8 cellular contexts compared by ENCODE assay signal in the genomic region with DNA sequence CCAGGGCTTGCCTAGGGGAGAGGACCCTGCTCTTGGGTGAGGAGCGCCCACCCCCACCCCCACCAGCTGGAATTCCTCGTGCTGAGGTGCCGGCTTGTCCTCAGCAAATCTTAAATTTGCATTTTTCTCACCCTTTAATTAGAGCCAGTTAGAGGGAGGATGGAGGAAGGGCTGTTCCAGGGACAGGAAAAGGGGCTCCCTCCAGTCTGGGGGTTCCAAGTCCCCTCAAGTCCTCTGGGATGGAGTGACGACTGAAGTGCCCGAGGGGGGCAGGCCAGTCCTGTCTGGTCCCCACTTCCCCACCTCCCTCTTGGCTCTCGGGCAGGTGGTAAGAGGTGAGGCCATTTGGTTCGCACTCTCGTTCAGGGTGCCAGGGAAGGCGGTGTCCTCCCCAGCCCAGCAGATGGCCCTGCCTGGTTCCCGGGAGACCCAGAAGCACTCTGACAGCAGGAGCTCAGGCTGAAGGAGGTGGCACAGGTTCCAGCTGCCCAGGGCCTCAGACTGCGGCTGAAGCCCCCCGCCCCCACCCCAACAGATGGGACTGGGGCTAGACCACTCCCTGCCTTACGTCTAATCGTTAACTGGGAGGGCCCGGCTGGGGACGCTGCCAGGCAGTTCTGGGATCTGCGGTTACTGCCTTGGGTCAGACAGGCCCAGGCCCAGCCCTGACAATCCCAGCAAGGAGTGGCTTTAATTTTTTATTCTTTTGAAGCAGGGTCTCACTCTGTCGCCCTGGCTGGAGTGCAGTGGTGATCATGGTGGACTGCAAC. TPM values are rescaled to one million over a fixed set of nuclear protein-coding genes. Genes with fewer than 3 reads are reported as not detected.
DNase-seq lines count a peak whose midpoint lies in the region; ATAC-seq and TF ChIP-seq lines count a peak whose summit lies in the region.

No MANE protein-coding gene starts in this region.

- peaks cover 4% of the 10 kb centered on the region; the same call in 1 of the 2 replicates for H3K27me3 ChIP-seq in OCI-LY3 (ENCODE audit: low read depth, low read length)

- peak overlapping the region; percentile 99 for H3K4me2 ChIP-seq in OCI-LY3 (ENCODE audit: low read length)

- H3K9ac ChIP-seq in OCI-LY3 (ENCODE audit: low read length) = peak overlapping the region; percentile 61; the same call in 1 of the 2 replicates

- ATAC-seq in GM18873 (IDR thresholded peaks at IDR 0.05; ENCODE audit: low FRiP score, unreplicated experiment) (no peak), left cardiac atrium (no peak)

- H3K79me2 ChIP-seq in OCI-LY3 (ENCODE audit: low read length) = peaks cover 40% of the 10 kb centered on the region

- TF ChIP-seq CTCF in OCI-LY3 (IDR thresholded peaks at IDR 0.05; ENCODE audit: low read depth, low read length) = no peak
- TF ChIP-seq CTCF in fibroblast of the aortic adventitia (IDR thresholded peaks at IDR 0.05; ENCODE audit: insufficient read depth, low read length) = no peak

- H3K27ac ChIP-seq in OCI-LY3 (ENCODE audit: low read length) = peak overlapping the region; percentile 72

- H2AFZ ChIP-seq in OCI-LY3 (ENCODE audit: low read depth, low read length) = no peak overlapping the region

- H3K4me3 ChIP-seq in OCI-LY3 (ENCODE audit: low read length) (peak overlapping the region; percentile 88), fibroblast of the aortic adventitia (ENCODE audit: low read depth, low read length) (no peak overlapping the region)

- intact Hi-C loops in left cardiac atrium (cut with DNase I) = no loop called here

- peaks cover 50% of the 10 kb centered on the region for H3K4me1 ChIP-seq in OCI-LY3 (ENCODE audit: low read length)

- no peaks in the 10 kb centered on the region for H3K9me3 ChIP-seq in OCI-LY3 (ENCODE audit: insufficient read depth, low read length)

- peak; percentile 40 for DNase-seq in stimulated activated CD4-positive, alpha-beta T cell treated with anti-CD3 and anti-CD28 coated beads, Interleukin-12 subunit alpha, Interleukin-12 subunit beta, amount 100 ng/mL, for 4 hours
- DNase-seq in stimulated activated CD4-positive, alpha-beta T cell treated with anti-CD3 and anti-CD28 coated beads, Interleukin-1b, Interleukin-23, amount 100 ng/mL, for 48 hours = no peak
- DNase-seq in fibroblast of the aortic adventitia (ENCODE audit: low read depth) (peak; percentile 57), GOT3 (lab: John Stamatoyannopoulos, UW) (no peak), NOMO-1 (lab: John Stamatoyannopoulos, UW; ENCODE audit: unreplicated experiment in 2 of 2) (no peak), left cardiac atrium (no peak)

- peaks cover 37% of the 10 kb centered on the region for H3K36me3 ChIP-seq in OCI-LY3 (replicated peaks; ENCODE audit: low read depth, low read length)

- peaks cover 37% of the 10 kb centered on the region for H4K20me1 ChIP-seq in OCI-LY3 (ENCODE audit: insufficient read depth, low read length)

RNA-seq across cellular contexts. Expression of a gene that starts 2.2 kb away (rescaled TPM):
- total RNA-seq in fibroblast of the aortic adventitia (ENCODE audit: low replicate concordance) (0.27 and 3.6 TPM in 2 replicates), left cardiac atrium (under 1 TPM; 0.81 to 0.88 TPM)

RNA-seq across cellular contexts. Expression of a gene that starts 5.0 kb away (rescaled TPM):
- total RNA-seq in fibroblast of the aortic adventitia (ENCODE audit: low replicate concordance) (64.3 and 91.0 TPM in 2 replicates), left cardiac atrium (10 to 100 TPM; 31.1 to 34.9 TPM)

RNA-seq across cellular contexts. Expression of a gene that starts 14.9 kb away (rescaled TPM):
- total RNA-seq in fibroblast of the aortic adventitia (ENCODE audit: low replicate concordance) (118 and 166 TPM in 2 replicates), left cardiac atrium (100 to 1,000 TPM in 1 of 2 donors, 10 to 100 TPM in 1; 82.2 to 104 TPM)

RNA-seq across cellular contexts. Expression of a gene that starts 45.8 kb away (rescaled TPM):
- total RNA-seq in fibroblast of the aortic adventitia (ENCODE audit: low replicate concordance) = 0.18 TPM in 1 of 2 replicates, not detected in the other
- 1 to 10 TPM; 5.9 to 6.1 TPM for total RNA-seq in left cardiac atrium

RNA-seq across cellular contexts. Expression of a gene that starts 54.7 kb away (rescaled TPM):
- total RNA-seq in fibroblast of the aortic adventitia (ENCODE audit: low replicate concordance) (27.4 and 30.8 TPM in 2 replicates), left cardiac atrium (10 to 100 TPM; 24.9 to 26.9 TPM)

Comparison
In these comparisons a context has a peak if more than half of its experiments do, and no peak if none do; other contexts are left out.
1. DNase-seq: peak in stimulated activated CD4-positive, alpha-beta T cell treated with anti-CD3 and anti-CD28 coated beads, Interleukin-12 subunit alpha, Interleukin-12 subunit beta, amount 100 ng/mL, for 4 hours (single experiment) and fibroblast of the aortic adventitia (single experiment); none in stimulated activated CD4-positive, alpha-beta T cell treated with anti-CD3 and anti-CD28 coated beads, Interleukin-1b, Interleukin-23, amount 100 ng/mL, for 48 hours (single experiment), GOT3 (single experiment), NOMO-1 (0 of 2) and left cardiac atrium (single experiment).